ENCODE assay signal across 18 cellular contexts in genomic region chr4:108385076-108385475, GRCh38.
DNase-seq lines count a peak whose midpoint lies in the region; ATAC-seq and FAIRE-seq lines count a peak whose summit lies in the region.
"Had no signal": no experiment of that assay in that cellular context is flagged by ENCODE, and none has a peak within 500 bp of the region (broad histone marks: within the 10 kb centered on the region; RNA-seq: fewer than 3 reads in every experiment).

No MANE protein-coding gene starts in this region.

- no peaks in the 10 kb centered on the region for H3K4me1 Mint-ChIP-seq in activated T-cell treated with anti-CD3 and anti-CD28 coated beads, Interleukin-2, amount 50 U/mL, for 72 hours (ENCODE audit: low read depth)
- H3K4me1 Mint-ChIP-seq in activated T-cell treated with anti-CD3 and anti-CD28 coated beads, Interleukin-2, amount 50 U/mL, for 4 hours (ENCODE audit: low read depth) = peaks cover 3% of the 10 kb centered on the region
- H3K4me1 Mint-ChIP-seq: GM23338 had no signal

- peak; percentile 77 for FAIRE-seq in urothelium cell line (lab: Jason Lieb, UNC)

- H3K36me3 ChIP-seq in H7 (replicated peaks; ENCODE audit: control insufficient read depth, insufficient read depth, low read length) = no peaks in the 10 kb centered on the region
- H3K36me3 ChIP-seq: BE2C had no signal

- H3K9me3 Mint-ChIP-seq in activated T-cell treated with anti-CD3 and anti-CD28 coated beads, Interleukin-2, amount 50 U/mL, for 72 hours = no peaks in the 10 kb centered on the region
- no peaks in the 10 kb centered on the region for H3K9me3 Mint-ChIP-seq in activated T-cell treated with anti-CD3 and anti-CD28 coated beads, Interleukin-2, amount 50 U/mL, for 4 hours
- H3K9me3 Mint-ChIP-seq: CD8-positive, alpha-beta T cell; GM23338 had no signal

- DNase-seq in activated T-cell treated with anti-CD3 and anti-CD28 coated beads, Interleukin-2, amount 50 U/mL, for 72 hours = no peak
- DNase-seq in activated T-cell treated with anti-CD3 and anti-CD28 coated beads, Interleukin-2, amount 50 U/mL, for 4 hours = no peak
- DNase-seq in M059J (ENCODE audit: low read depth) = peak; percentile 70
- peak; percentile 66 for DNase-seq in islet precursor cell
- no peak for DNase-seq in urothelium cell line (ENCODE audit: low spot score)
- DNase-seq in H7 = no peak
- DNase-seq: BE2C; CD8-positive, alpha-beta T cell; MV-4-11; NCI-H1417; NCI-H1930; NCI-H2171 treated with DMSO at 0.1 percent for 48 hours; NCI-H774; PC-3; SK-N-SH had no signal

- peak overlapping the region; percentile 26 for H3K27ac Mint-ChIP-seq in activated T-cell treated with anti-CD3 and anti-CD28 coated beads, Interleukin-2, amount 50 U/mL, for 72 hours
- H3K27ac Mint-ChIP-seq: CD8-positive, alpha-beta T cell; GM23338 had no signal

- no peak overlapping the region for H3K4me3 ChIP-seq in H7 (ENCODE audit: insufficient read depth, low read depth, low read length)
- H3K4me3 ChIP-seq: GM23338 had no signal

- H3K27me3 ChIP-seq in H7 (ENCODE audit: control insufficient read depth, insufficient read depth, low read length) = no peaks in the 10 kb centered on the region
- H3K27me3 ChIP-seq: BE2C had no signal

- no peaks in the 10 kb centered on the region for H3K27me3 Mint-ChIP-seq in activated T-cell treated with anti-CD3 and anti-CD28 coated beads, Interleukin-2, amount 50 U/mL, for 72 hours (ENCODE audit: low read depth)
- H3K27me3 Mint-ChIP-seq in activated T-cell treated with anti-CD3 and anti-CD28 coated beads, Interleukin-2, amount 50 U/mL, for 4 hours (ENCODE audit: low read depth) = no peaks in the 10 kb centered on the region

- no peaks in the 10 kb centered on the region for H3K36me3 Mint-ChIP-seq in activated T-cell treated with anti-CD3 and anti-CD28 coated beads, Interleukin-2, amount 50 U/mL, for 72 hours (ENCODE audit: insufficient read depth in 2 of 2)
- no peaks in the 10 kb centered on the region for H3K36me3 Mint-ChIP-seq in activated T-cell treated with anti-CD3 and anti-CD28 coated beads, Interleukin-2, amount 50 U/mL, for 4 hours (ENCODE audit: insufficient read depth)
- H3K36me3 Mint-ChIP-seq: CD8-positive, alpha-beta T cell had no signal

- no peak overlapping the region for H3K4me3 Mint-ChIP-seq in activated T-cell treated with anti-CD3 and anti-CD28 coated beads, Interleukin-2, amount 50 U/mL, for 72 hours
- H3K4me3 Mint-ChIP-seq in activated T-cell treated with anti-CD3 and anti-CD28 coated beads, Interleukin-2, amount 50 U/mL, for 4 hours = no peak overlapping the region
- H3K4me3 Mint-ChIP-seq: CD8-positive, alpha-beta T cell; GM23338 had no signal

- no peak for ATAC-seq in activated T-cell treated with anti-CD3 and anti-CD28 coated beads, Interleukin-2, amount 50 U/mL, for 72 hours (replicated peaks in 1 of 2)
- no peak for ATAC-seq in activated T-cell treated with anti-CD3 and anti-CD28 coated beads, Interleukin-2, amount 50 U/mL, for 4 hours
- ATAC-seq in GM18858 (IDR thresholded peaks at IDR 0.05; ENCODE audit: unreplicated experiment) = no peak
- no peak for ATAC-seq in HG03097 (IDR thresholded peaks at IDR 0.05; ENCODE audit: low FRiP score, unreplicated experiment)
- ATAC-seq: CD8-positive, alpha-beta T cell; GM23338; PC-3 had no signal

Comparison
In these comparisons a context has a peak if more than half of its experiments do, and no peak if none do; other contexts are left out.
1. DNase-seq: peak in M059J (single experiment) and islet precursor cell (single experiment); none in activated T-cell treated with anti-CD3 and anti-CD28 coated beads, Interleukin-2, amount 50 U/mL, for 72 hours (0 of 2), activated T-cell treated with anti-CD3 and anti-CD28 coated beads, Interleukin-2, amount 50 U/mL, for 4 hours (single experiment), urothelium cell line (single experiment) and H7 (single experiment).